Comparison of ENCODE assay signal across 27 cellular contexts in the genomic region with DNA sequence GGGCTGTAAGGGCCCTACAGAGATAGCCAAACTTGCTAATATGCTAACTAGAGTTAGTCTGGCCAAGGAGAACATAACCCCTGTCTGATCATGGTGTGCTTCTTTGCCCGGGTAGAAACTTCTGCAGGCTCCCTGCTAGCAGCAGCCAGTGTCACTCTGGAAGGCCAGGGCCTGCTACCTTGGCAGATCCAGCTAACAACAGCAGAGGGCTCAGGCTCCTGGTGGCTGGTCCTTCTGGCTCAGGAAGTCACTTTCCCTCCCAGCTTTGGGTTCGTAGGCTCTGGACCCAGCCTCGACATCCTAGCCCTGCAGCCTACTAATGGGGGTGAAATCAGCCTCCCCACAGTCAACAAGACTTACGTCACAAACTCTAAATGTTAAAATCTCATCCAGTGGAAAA.
"Had no signal": no experiment of that assay in that cellular context is flagged by ENCODE, and none has a peak within 500 bp of the region (broad histone marks: within the 10 kb centered on the region; RNA-seq: fewer than 3 reads in every experiment).

No MANE protein-coding gene starts in this region.

- H3K4me1 ChIP-seq: esophagus muscularis mucosa had no signal

- H3K9me3 Mint-ChIP-seq: activated CD4-positive, alpha-beta memory T cell treated with anti-CD3 and anti-CD28 coated beads, Interleukin-2, amount 10 ng/mL, durations not matched to agents 7 days and 5 days; activated CD4-positive, alpha-beta T cell treated with anti-CD3 and anti-CD28 coated beads, Interleukin-2, amount 10 ng/mL, durations not matched to agents 7 days and 5 days; activated T-cell treated with anti-CD3 and anti-CD28 coated beads, Interleukin-2, amount 50 U/mL, for 24 hours; activated T-cell treated with anti-CD3 and anti-CD28 coated beads, Interleukin-2, amount 50 U/mL, for 72 hours; central memory CD8-positive, alpha-beta T cell; dendritic cell treated with granulocyte-macrophage colony-stimulating factor and Interleukin-4, amounts not matched to agents 40 ng/mL and 50 ng/mL, for 4 days had no signal

- DNase-seq: activated CD4-positive, alpha-beta memory T cell treated with anti-CD3 and anti-CD28 coated beads, Interleukin-2, amount 10 ng/mL, durations not matched to agents 7 days and 5 days; activated CD4-positive, alpha-beta T cell treated with anti-CD3 and anti-CD28 coated beads for 1 hour; activated CD4-positive, alpha-beta T cell treated with anti-CD3 and anti-CD28 coated beads for 4 hours; activated CD4-positive, alpha-beta T cell treated with anti-CD3 and anti-CD28 coated beads, Interleukin-2, amount 10 ng/mL, durations not matched to agents 7 days and 5 days; activated CD4-positive, alpha-beta T cell treated with anti-CD3 and anti-CD28 coated beads, Interleukin-2, amount 50 U/mL, for 4 hours; activated CD8-positive, alpha-beta memory T cell treated with anti-CD3 and anti-CD28 coated beads, Interleukin-2, amount 50 U/mL, for 48 hours; activated gamma-delta T cell; activated naive CD4-positive, alpha-beta T cell treated with anti-CD3 and anti-CD28 coated beads, Interleukin-2, amount 50 U/mL, for 16 hours; activated naive CD4-positive, alpha-beta T cell treated with Interleukin-2 at 50 U/mL for 16 hours; activated T-cell treated with anti-CD3 and anti-CD28 coated beads for 4 hours; activated T-cell treated with anti-CD3 and anti-CD28 coated beads, Interleukin-2, amount 50 U/mL, for 24 hours; activated T-cell treated with anti-CD3 and anti-CD28 coated beads, Interleukin-2, amount 50 U/mL, for 72 hours; amniotic stem cell; anterior cingulate cortex; brain microvascular endothelial cell; dorsolateral prefrontal cortex; effector memory CD4-positive, alpha-beta T cell; erythroblast; foreskin melanocyte; heart right ventricle; T-helper 2 cell had no signal

- H3K27ac ChIP-seq: brain microvascular endothelial cell, coronary artery, dorsolateral prefrontal cortex, esophagus muscularis mucosa, gastroesophageal sphincter, heart right ventricle had no signal

- H3K4me3 ChIP-seq: coronary artery, dorsolateral prefrontal cortex, esophagus muscularis mucosa, gastroesophageal sphincter, heart right ventricle had no signal

- H3K9me3 ChIP-seq: esophagus muscularis mucosa, gastroesophageal sphincter, heart right ventricle had no signal

- ATAC-seq: activated T-cell treated with anti-CD3 and anti-CD28 coated beads, Interleukin-2, amount 50 U/mL, for 72 hours; gastroesophageal sphincter; heart right ventricle had no signal

- H3K4me3 Mint-ChIP-seq: activated CD4-positive, alpha-beta memory T cell treated with anti-CD3 and anti-CD28 coated beads, Interleukin-2, amount 10 ng/mL, durations not matched to agents 7 days and 5 days; activated CD4-positive, alpha-beta T cell treated with anti-CD3 and anti-CD28 coated beads, Interleukin-2, amount 10 ng/mL, durations not matched to agents 7 days and 5 days; activated naive CD8-positive, alpha-beta T cell; activated T-cell treated with anti-CD3 and anti-CD28 coated beads, Interleukin-2, amount 50 U/mL, for 24 hours; activated T-cell treated with anti-CD3 and anti-CD28 coated beads, Interleukin-2, amount 50 U/mL, for 72 hours; central memory CD8-positive, alpha-beta T cell; dendritic cell treated with granulocyte-macrophage colony-stimulating factor and Interleukin-4, amounts not matched to agents 40 ng/mL and 50 ng/mL, for 4 days had no signal

- H3K27me3 ChIP-seq: brain microvascular endothelial cell, dorsolateral prefrontal cortex, esophagus muscularis mucosa, gastroesophageal sphincter, heart right ventricle had no signal

- H3K27me3 Mint-ChIP-seq: activated CD4-positive, alpha-beta T cell treated with anti-CD3 and anti-CD28 coated beads, Interleukin-2, amount 10 ng/mL, durations not matched to agents 7 days and 5 days had no signal

- H3K4me1 Mint-ChIP-seq: activated CD4-positive, alpha-beta memory T cell treated with anti-CD3 and anti-CD28 coated beads, Interleukin-2, amount 10 ng/mL, durations not matched to agents 7 days and 5 days; activated CD4-positive, alpha-beta T cell treated with anti-CD3 and anti-CD28 coated beads, Interleukin-2, amount 10 ng/mL, durations not matched to agents 7 days and 5 days; central memory CD8-positive, alpha-beta T cell had no signal

- H3K36me3 ChIP-seq: brain microvascular endothelial cell, esophagus muscularis mucosa, gastroesophageal sphincter, heart right ventricle had no signal

- H3K36me3 Mint-ChIP-seq: activated naive CD8-positive, alpha-beta T cell had no signal

- H3K27ac Mint-ChIP-seq: activated CD4-positive, alpha-beta memory T cell treated with anti-CD3 and anti-CD28 coated beads, Interleukin-2, amount 10 ng/mL, durations not matched to agents 7 days and 5 days; activated CD4-positive, alpha-beta T cell treated with anti-CD3 and anti-CD28 coated beads, Interleukin-2, amount 10 ng/mL, durations not matched to agents 7 days and 5 days; activated naive CD8-positive, alpha-beta T cell; activated T-cell treated with anti-CD3 and anti-CD28 coated beads, Interleukin-2, amount 50 U/mL, for 24 hours; activated T-cell treated with anti-CD3 and anti-CD28 coated beads, Interleukin-2, amount 50 U/mL, for 72 hours; dendritic cell treated with granulocyte-macrophage colony-stimulating factor and Interleukin-4, amounts not matched to agents 40 ng/mL and 50 ng/mL, for 4 days had no signal
